Comparison of ENCODE assay signal across 1 cellular context in genomic region chr19:49814010-49814409, GRCh38.
TF ChIP-seq lines count a peak whose summit lies in the region.

No MANE protein-coding gene starts in this region.

TF ChIP-seq in H1, 55 proteins besides CTCF, POLR2A, EP300 and RAD21:
- TF ChIP-seq, protein P1, sequence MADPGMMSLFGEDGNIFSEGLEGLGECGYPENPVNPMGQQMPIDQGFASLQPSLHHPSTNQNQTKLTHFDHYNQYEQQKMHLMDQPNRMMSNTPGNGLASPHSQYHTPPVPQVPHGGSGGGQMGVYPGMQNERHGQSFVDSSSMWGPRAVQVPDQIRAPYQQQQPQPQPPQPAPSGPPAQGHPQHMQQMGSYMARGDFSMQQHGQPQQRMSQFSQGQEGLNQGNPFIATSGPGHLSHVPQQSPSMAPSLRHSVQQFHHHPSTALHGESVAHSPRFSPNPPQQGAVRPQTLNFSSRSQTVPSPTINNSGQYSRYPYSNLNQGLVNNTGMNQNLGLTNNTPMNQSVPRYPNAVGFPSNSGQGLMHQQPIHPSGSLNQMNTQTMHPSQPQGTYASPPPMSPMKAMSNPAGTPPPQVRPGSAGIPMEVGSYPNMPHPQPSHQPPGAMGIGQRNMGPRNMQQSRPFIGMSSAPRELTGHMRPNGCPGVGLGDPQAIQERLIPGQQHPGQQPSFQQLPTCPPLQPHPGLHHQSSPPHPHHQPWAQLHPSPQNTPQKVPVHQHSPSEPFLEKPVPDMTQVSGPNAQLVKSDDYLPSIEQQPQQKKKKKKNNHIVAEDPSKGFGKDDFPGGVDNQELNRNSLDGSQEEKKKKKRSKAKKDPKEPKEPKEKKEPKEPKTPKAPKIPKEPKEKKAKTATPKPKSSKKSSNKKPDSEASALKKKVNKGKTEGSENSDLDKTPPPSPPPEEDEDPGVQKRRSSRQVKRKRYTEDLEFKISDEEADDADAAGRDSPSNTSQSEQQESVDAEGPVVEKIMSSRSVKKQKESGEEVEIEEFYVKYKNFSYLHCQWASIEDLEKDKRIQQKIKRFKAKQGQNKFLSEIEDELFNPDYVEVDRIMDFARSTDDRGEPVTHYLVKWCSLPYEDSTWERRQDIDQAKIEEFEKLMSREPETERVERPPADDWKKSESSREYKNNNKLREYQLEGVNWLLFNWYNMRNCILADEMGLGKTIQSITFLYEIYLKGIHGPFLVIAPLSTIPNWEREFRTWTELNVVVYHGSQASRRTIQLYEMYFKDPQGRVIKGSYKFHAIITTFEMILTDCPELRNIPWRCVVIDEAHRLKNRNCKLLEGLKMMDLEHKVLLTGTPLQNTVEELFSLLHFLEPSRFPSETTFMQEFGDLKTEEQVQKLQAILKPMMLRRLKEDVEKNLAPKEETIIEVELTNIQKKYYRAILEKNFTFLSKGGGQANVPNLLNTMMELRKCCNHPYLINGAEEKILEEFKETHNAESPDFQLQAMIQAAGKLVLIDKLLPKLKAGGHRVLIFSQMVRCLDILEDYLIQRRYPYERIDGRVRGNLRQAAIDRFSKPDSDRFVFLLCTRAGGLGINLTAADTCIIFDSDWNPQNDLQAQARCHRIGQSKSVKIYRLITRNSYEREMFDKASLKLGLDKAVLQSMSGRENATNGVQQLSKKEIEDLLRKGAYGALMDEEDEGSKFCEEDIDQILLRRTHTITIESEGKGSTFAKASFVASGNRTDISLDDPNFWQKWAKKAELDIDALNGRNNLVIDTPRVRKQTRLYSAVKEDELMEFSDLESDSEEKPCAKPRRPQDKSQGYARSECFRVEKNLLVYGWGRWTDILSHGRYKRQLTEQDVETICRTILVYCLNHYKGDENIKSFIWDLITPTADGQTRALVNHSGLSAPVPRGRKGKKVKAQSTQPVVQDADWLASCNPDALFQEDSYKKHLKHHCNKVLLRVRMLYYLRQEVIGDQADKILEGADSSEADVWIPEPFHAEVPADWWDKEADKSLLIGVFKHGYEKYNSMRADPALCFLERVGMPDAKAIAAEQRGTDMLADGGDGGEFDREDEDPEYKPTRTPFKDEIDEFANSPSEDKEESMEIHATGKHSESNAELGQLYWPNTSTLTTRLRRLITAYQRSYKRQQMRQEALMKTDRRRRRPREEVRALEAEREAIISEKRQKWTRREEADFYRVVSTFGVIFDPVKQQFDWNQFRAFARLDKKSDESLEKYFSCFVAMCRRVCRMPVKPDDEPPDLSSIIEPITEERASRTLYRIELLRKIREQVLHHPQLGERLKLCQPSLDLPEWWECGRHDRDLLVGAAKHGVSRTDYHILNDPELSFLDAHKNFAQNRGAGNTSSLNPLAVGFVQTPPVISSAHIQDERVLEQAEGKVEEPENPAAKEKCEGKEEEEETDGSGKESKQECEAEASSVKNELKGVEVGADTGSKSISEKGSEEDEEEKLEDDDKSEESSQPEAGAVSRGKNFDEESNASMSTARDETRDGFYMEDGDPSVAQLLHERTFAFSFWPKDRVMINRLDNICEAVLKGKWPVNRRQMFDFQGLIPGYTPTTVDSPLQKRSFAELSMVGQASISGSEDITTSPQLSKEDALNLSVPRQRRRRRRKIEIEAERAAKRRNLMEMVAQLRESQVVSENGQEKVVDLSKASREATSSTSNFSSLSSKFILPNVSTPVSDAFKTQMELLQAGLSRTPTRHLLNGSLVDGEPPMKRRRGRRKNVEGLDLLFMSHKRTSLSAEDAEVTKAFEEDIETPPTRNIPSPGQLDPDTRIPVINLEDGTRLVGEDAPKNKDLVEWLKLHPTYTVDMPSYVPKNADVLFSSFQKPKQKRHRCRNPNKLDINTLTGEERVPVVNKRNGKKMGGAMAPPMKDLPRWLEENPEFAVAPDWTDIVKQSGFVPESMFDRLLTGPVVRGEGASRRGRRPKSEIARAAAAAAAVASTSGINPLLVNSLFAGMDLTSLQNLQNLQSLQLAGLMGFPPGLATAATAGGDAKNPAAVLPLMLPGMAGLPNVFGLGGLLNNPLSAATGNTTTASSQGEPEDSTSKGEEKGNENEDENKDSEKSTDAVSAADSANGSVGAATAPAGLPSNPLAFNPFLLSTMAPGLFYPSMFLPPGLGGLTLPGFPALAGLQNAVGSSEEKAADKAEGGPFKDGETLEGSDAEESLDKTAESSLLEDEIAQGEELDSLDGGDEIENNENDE (IDR thresholded peaks at IDR 0.05; ENCODE audit: insufficient replicate concordance, low read length) = no peak
- no peak for TF ChIP-seq SIX5 (IDR thresholded peaks at IDR 0.05; ENCODE audit: low read depth, low read length)
- TF ChIP-seq MAFK (IDR thresholded peaks at IDR 0.05; ENCODE audit: low read depth, low read length) = no peak
- TF ChIP-seq SAP30 (IDR thresholded peaks at IDR 0.05; ENCODE audit: insufficient read depth, insufficient replicate concordance, low read length) = no peak
- no peak for TF ChIP-seq ZNF274 (IDR thresholded peaks at IDR 0.05; ENCODE audit: borderline replicate concordance, extremely low read depth, low read length)
- TF ChIP-seq, protein P2, sequence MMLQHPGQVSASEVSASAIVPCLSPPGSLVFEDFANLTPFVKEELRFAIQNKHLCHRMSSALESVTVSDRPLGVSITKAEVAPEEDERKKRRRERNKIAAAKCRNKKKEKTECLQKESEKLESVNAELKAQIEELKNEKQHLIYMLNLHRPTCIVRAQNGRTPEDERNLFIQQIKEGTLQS (IDR thresholded peaks at IDR 0.05; ENCODE audit: insufficient read depth, low read depth, low read length) = no peak
- TF ChIP-seq BCL11A (IDR thresholded peaks at IDR 0.05; ENCODE audit: low read depth in 2 of 2, low read length in 2 of 2) = no peak
- TF ChIP-seq SRF (IDR thresholded peaks at IDR 0.05; ENCODE audit: low read depth, low read length) = no peak
- TF ChIP-seq RNF2 (IDR thresholded peaks at IDR 0.05; ENCODE audit: borderline replicate concordance, low read depth, low read length, missing control alignments, poor library complexity, severe bottlenecking) = no peak
- no peak for TF ChIP-seq TCF12 (IDR thresholded peaks at IDR 0.05; ENCODE audit: low read depth, low read length)
- no peak for TF ChIP-seq NRF1 (IDR thresholded peaks at IDR 0.05; ENCODE audit: low read depth, low read length)
- TF ChIP-seq RXRA (IDR thresholded peaks at IDR 0.05; ENCODE audit: insufficient read depth, low read depth, low read length) = no peak
- no peak for TF ChIP-seq HDAC6 (IDR thresholded peaks at IDR 0.05; ENCODE audit: low read depth, low read length)
- TF ChIP-seq KDM1A (IDR thresholded peaks at IDR 0.05; ENCODE audit: borderline replicate concordance, low read length) = no peak
- no peak for TF ChIP-seq CREB1 (IDR thresholded peaks at IDR 0.05)
- no peak for TF ChIP-seq E2F6 (IDR thresholded peaks at IDR 0.05)
- TF ChIP-seq BACH1 (IDR thresholded peaks at IDR 0.05; ENCODE audit: low read length) = no peak
- TF ChIP-seq KDM5A (IDR thresholded peaks at IDR 0.05; ENCODE audit: low read length) = no peak
- no peak for TF ChIP-seq EGR1 (IDR thresholded peaks at IDR 0.05; ENCODE audit: borderline replicate concordance, low read depth, low read length)
- TF ChIP-seq CBX8 (IDR thresholded peaks at IDR 0.05; ENCODE audit: borderline replicate concordance, low read depth, low read length) = no peak
TF ChIP-seq in H1: peak in this region for 0.
